ENCODE assay signal across 16 cellular contexts in the genomic region with DNA sequence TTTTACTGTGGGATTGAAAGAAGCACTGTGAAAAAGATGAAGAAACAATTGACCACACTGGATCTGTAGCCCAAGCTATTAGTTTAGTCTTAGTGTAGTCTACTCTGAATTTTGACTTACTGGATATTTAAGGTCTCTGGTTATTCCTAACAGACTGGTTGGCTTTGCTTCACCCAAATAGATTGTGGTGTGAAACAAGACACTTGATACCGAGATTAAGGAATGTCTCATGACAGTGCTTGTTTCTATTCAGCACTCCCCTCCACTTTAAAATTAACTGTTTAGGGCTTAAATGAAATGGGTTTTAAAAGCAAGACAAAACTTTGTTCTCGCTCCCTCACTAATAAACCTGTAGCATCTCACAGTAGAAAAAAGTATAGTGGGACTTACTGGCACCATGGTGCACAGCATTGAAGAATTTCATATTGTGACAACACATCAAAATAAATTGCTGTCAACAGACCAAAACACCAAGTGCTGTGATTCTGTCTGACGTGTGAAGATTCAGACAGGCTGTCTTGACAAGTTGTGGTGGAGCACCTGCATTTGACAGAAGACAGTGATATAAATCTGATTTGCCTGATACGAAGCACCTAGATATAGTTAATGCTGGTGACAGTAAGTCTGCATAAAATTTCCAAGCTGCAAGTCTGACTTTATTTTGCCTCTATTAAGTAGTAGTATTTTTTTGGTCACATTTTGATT.
DNase-seq lines count a peak whose midpoint lies in the region; ATAC-seq and TF ChIP-seq lines count a peak whose summit lies in the region.
"Had no signal": no experiment of that assay in that cellular context is flagged by ENCODE, and none has a peak within 500 bp of the region (broad histone marks: within the 10 kb centered on the region; RNA-seq: fewer than 3 reads in every experiment).

No MANE protein-coding gene starts in this region.

- no peaks in the 10 kb centered on the region for H3K27me3 Mint-ChIP-seq in naive B cell
- H3K27me3 Mint-ChIP-seq in activated naive CD4-positive, alpha-beta T cell treated with anti-CD3 and anti-CD28 coated beads, Interleukin-2, amount 10 ng/mL, durations not matched to agents 7 days and 5 days: no peaks in the 10 kb centered on the region

- H3K27ac ChIP-seq in esophagus muscularis mucosa (replicated peaks in 1 of 4): peak overlapping the region; percentile 1 to 18 (median 10)

- WGBS in esophagus muscularis mucosa: 56% methylated on average over 4 of the region's 4 CpGs

- H3K4me3 Mint-ChIP-seq in naive B cell: peak overlapping the region in 5 of 8 donors; percentile 22 to 64 (median 41)
- H3K4me3 Mint-ChIP-seq in activated naive CD4-positive, alpha-beta T cell treated with anti-CD3 and anti-CD28 coated beads, Interleukin-2, amount 10 ng/mL, durations not matched to agents 7 days and 5 days: no peak overlapping the region
- H3K4me3 Mint-ChIP-seq: endodermal cell; nephron progenitor cell; T-helper 2 cell treated with Interferon-gamma antibody and Interleukin-4, amounts not matched to agents 5 μg/mL and 100 μg/mL, for 36 hours had no signal

- DNase-seq in NAMALWA (ENCODE audit: low spot score) (peak; percentile 86), esophagus muscularis mucosa (ENCODE audit: extremely low spot score) (no peak), naive B cell (no peak), medulla oblongata (ENCODE audit: extremely low spot score) (no peak), T-helper 9 cell (no peak)
- no peak for DNase-seq in activated naive CD4-positive, alpha-beta T cell treated with anti-CD3 and anti-CD28 coated beads, Interleukin-2, amount 10 ng/mL, durations not matched to agents 7 days and 5 days
- DNase-seq: activated CD8-positive, alpha-beta memory T cell treated with anti-CD3 and anti-CD28 coated beads for 24 hours; activated gamma-delta T cell; endodermal cell; kidney glomerular epithelial cell; nephron progenitor cell; RPMI8226 had no signal

- TF ChIP-seq POLR2A in esophagus muscularis mucosa (IDR thresholded peaks at IDR 0.05; ENCODE audit: low read depth): no peak

- H3K27me3 ChIP-seq in esophagus muscularis mucosa: no peaks in the 10 kb centered on the region

- H3K9me3 Mint-ChIP-seq in naive B cell: no peaks in the 10 kb centered on the region
- no peaks in the 10 kb centered on the region for H3K9me3 Mint-ChIP-seq in activated naive CD4-positive, alpha-beta T cell treated with anti-CD3 and anti-CD28 coated beads, Interleukin-2, amount 10 ng/mL, durations not matched to agents 7 days and 5 days
- H3K9me3 Mint-ChIP-seq: endodermal cell; nephron progenitor cell; T-helper 2 cell treated with Interferon-gamma antibody and Interleukin-4, amounts not matched to agents 5 μg/mL and 100 μg/mL, for 36 hours had no signal

- no peak for TF ChIP-seq CTCF in esophagus muscularis mucosa (IDR thresholded peaks at IDR 0.05)

- peaks cover 9 to 38% (median 11%) of the 10 kb centered on the region in 3 donors for H3K4me1 Mint-ChIP-seq in naive B cell
- H3K4me1 Mint-ChIP-seq in activated naive CD4-positive, alpha-beta T cell treated with anti-CD3 and anti-CD28 coated beads, Interleukin-2, amount 10 ng/mL, durations not matched to agents 7 days and 5 days: peaks cover 25% of the 10 kb centered on the region

- peak overlapping the region in 3 of 6 donors; percentile 18 to 67 (median 45) for H3K27ac Mint-ChIP-seq in naive B cell
- H3K27ac Mint-ChIP-seq in activated naive CD4-positive, alpha-beta T cell treated with anti-CD3 and anti-CD28 coated beads, Interleukin-2, amount 10 ng/mL, durations not matched to agents 7 days and 5 days: no peak overlapping the region
- H3K27ac Mint-ChIP-seq: endodermal cell; nephron progenitor cell; T-helper 2 cell treated with Interferon-gamma antibody and Interleukin-4, amounts not matched to agents 5 μg/mL and 100 μg/mL, for 36 hours had no signal

- intact Hi-C loops in esophagus muscularis mucosa (cut with DNase I): no loop called here

- TF ChIP-seq EP300 in esophagus muscularis mucosa (IDR thresholded peaks at IDR 0.05): no peak

- H3K9me3 ChIP-seq in esophagus muscularis mucosa: no peaks in the 10 kb centered on the region
- H3K9me3 ChIP-seq: HAP-1 had no signal

- H3K36me3 ChIP-seq in esophagus muscularis mucosa: peaks cover 0 to 3% (median 0%) of the 10 kb centered on the region in 4 donors
- H3K36me3 ChIP-seq: HAP-1 had no signal

- H3K4me3 ChIP-seq in esophagus muscularis mucosa: peak overlapping the region in 1 of 4 donors; percentile 8
- H3K4me3 ChIP-seq: HAP-1 had no signal

- peaks cover 11 to 43% (median 34%) of the 10 kb centered on the region in 4 donors for H3K4me1 ChIP-seq in esophagus muscularis mucosa

- no peaks in the 10 kb centered on the region for H3K36me3 Mint-ChIP-seq in naive B cell
- no peaks in the 10 kb centered on the region for H3K36me3 Mint-ChIP-seq in activated naive CD4-positive, alpha-beta T cell treated with anti-CD3 and anti-CD28 coated beads, Interleukin-2, amount 10 ng/mL, durations not matched to agents 7 days and 5 days

- CTCF ChIA-PET in activated naive CD4-positive, alpha-beta T cell treated with anti-CD3 and anti-CD28 coated beads, Interleukin-2, amount 10 ng/mL, durations not matched to agents 7 days and 5 days (lab: Charles Lee): interaction anchor here (1.3 kb wide), 1 partner anchor 9 kb away, joined by 3 read pairs; no protein-coding TSS in a partner anchor

- ATAC-seq in GM18867 (IDR thresholded peaks at IDR 0.05; ENCODE audit: unreplicated experiment): peak; percentile 33
- peak; percentile 39 to 47 for ATAC-seq in naive B cell (ENCODE audit: low read depth in 2 of 2)
- ATAC-seq in GM19328 (IDR thresholded peaks at IDR 0.05; ENCODE audit: unreplicated experiment): no peak
